Comparison of ENCODE assay signal across 11 cellular contexts in genomic region chr2:36485521-36485920, GRCh38.
A peak's percentile ranks its signal among the peaks of the same experiment; 100 is the strongest.
DNase-seq lines count a peak whose midpoint lies in the region; ATAC-seq, FAIRE-seq and TF ChIP-seq lines count a peak whose summit lies in the region.
"Had no signal": no experiment of that assay in that cellular context is flagged by ENCODE, and none has a peak within 500 bp of the region (broad histone marks: within the 10 kb centered on the region; RNA-seq: fewer than 3 reads in every experiment).

No MANE protein-coding gene starts in this region.

- DNase-seq in Daoy (ENCODE audit: low read depth) = peak; percentile 33
- peak; percentile 88 for DNase-seq in astrocyte (ENCODE audit: low read depth)
- no peak for DNase-seq in heart left ventricle
- DNase-seq in sciatic nerve (ENCODE audit: low spot score) = no peak
- no peak for DNase-seq in ecto neural progenitor cell (ENCODE audit: low spot score)
- no peak for DNase-seq in Ammon's horn (ENCODE audit: low spot score)
- no peak for DNase-seq in T-cell
- DNase-seq: activated CD8-positive, alpha-beta memory T cell treated with anti-CD3 and anti-CD28 coated beads, Interleukin-2, amount 10 ng/mL, durations not matched to agents 7 days and 5 days; SJCRH30 had no signal

- H3K27me3 ChIP-seq in astrocyte (ENCODE audit: insufficient read depth, low read length) = no peaks in the 10 kb centered on the region
- H3K27me3 ChIP-seq in heart left ventricle = no peaks in the 10 kb centered on the region
- H3K27me3 ChIP-seq: SJCRH30 had no signal

- POLR2A ChIA-PET in T-cell (lab: Charles Lee) = no interaction called here

- peak overlapping the region; percentile 92 for H3K27ac ChIP-seq in astrocyte (ENCODE audit: low read depth, low read length)
- peak overlapping the region in 11 of 12 donors; percentile 18 to 81 (median 67) for H3K27ac ChIP-seq in heart left ventricle

- intact Hi-C loops in heart left ventricle (cut with DNase I) (loop anchor here in 1 of 10 donors (5.0 kb wide), 1 partner anchor 33 kb away; no protein-coding TSS in a partner anchor), sciatic nerve (cut with DNase I) (no loop called here)

- peaks cover 23% of the 10 kb centered on the region for H3K36me3 Mint-ChIP-seq in astrocyte (ENCODE audit: low read depth, unreplicated experiment)
- H3K36me3 Mint-ChIP-seq in T-cell = peaks cover 8% of the 10 kb centered on the region
- H3K36me3 Mint-ChIP-seq: activated CD8-positive, alpha-beta memory T cell treated with anti-CD3 and anti-CD28 coated beads, Interleukin-2, amount 10 ng/mL, durations not matched to agents 7 days and 5 days had no signal

- no peaks in the 10 kb centered on the region for H3K27me3 Mint-ChIP-seq in astrocyte (ENCODE audit: low read depth, unreplicated experiment)
- H3K27me3 Mint-ChIP-seq in T-cell = no peaks in the 10 kb centered on the region
- H3K27me3 Mint-ChIP-seq: activated CD8-positive, alpha-beta memory T cell treated with anti-CD3 and anti-CD28 coated beads, Interleukin-2, amount 10 ng/mL, durations not matched to agents 7 days and 5 days had no signal

- H3K9me3 ChIP-seq in astrocyte (ENCODE audit: insufficient read depth, low read depth, low read length) = no peaks in the 10 kb centered on the region
- H3K9me3 ChIP-seq in heart left ventricle = no peaks in the 10 kb centered on the region
- H3K9me3 ChIP-seq: SJCRH30 had no signal

- peak; percentile 96 for FAIRE-seq in astrocyte (lab: Jason Lieb, UNC)

- H4K20me1 ChIP-seq in astrocyte (ENCODE audit: insufficient read depth, low read length) = no peaks in the 10 kb centered on the region

- WGBS in heart left ventricle, 4 donors = 10 to 26% (median 14%) methylated on average over 4 of the region's 4 CpGs

- H3K27ac Mint-ChIP-seq in astrocyte (ENCODE audit: unreplicated experiment) (peak overlapping the region; percentile 77), T-cell (no peak overlapping the region)
- H3K27ac Mint-ChIP-seq: activated CD8-positive, alpha-beta memory T cell treated with anti-CD3 and anti-CD28 coated beads, Interleukin-2, amount 10 ng/mL, durations not matched to agents 7 days and 5 days had no signal

- TF ChIP-seq POLR2A in heart left ventricle (IDR thresholded peaks at IDR 0.05) = no peak

- no peak for TF ChIP-seq CTCF in astrocyte (IDR thresholded peaks at IDR 0.05; ENCODE audit: insufficient read depth, low read depth, low read length)
- no peak for TF ChIP-seq CTCF in heart left ventricle (IDR thresholded peaks at IDR 0.05)

- H3K36me3 ChIP-seq in astrocyte (ENCODE audit: insufficient read depth, low read length) (peaks cover 25% of the 10 kb centered on the region), heart left ventricle (peaks cover 0 to 40% (median 23%) of the 10 kb centered on the region in 9 donors)

- H3K4me3 Mint-ChIP-seq in astrocyte (ENCODE audit: unreplicated experiment) (no peak overlapping the region), T-cell (no peak overlapping the region)
- H3K4me3 Mint-ChIP-seq: activated CD8-positive, alpha-beta memory T cell treated with anti-CD3 and anti-CD28 coated beads, Interleukin-2, amount 10 ng/mL, durations not matched to agents 7 days and 5 days; neural crest cell had no signal

- ATAC-seq in heart left ventricle (peak in 3 of 4 donors; percentile 47 to 59 (median 56)), sciatic nerve (peak; percentile 80), GM21390 (IDR thresholded peaks at IDR 0.05; ENCODE audit: unreplicated experiment) (no peak), T-cell (replicated peaks in 1 of 4) (no peak)
- ATAC-seq: activated CD8-positive, alpha-beta memory T cell treated with anti-CD3 and anti-CD28 coated beads, Interleukin-2, amount 10 ng/mL, durations not matched to agents 7 days and 5 days had no signal

- H3K79me2 ChIP-seq in astrocyte (ENCODE audit: insufficient read depth, low read length) = peaks cover 62% of the 10 kb centered on the region

- H3K4me1 Mint-ChIP-seq in astrocyte (ENCODE audit: low read depth, unreplicated experiment) (peaks cover 63% of the 10 kb centered on the region), T-cell (peaks cover 0 to 5% (median 0%) of the 10 kb centered on the region in 3 donors)
- H3K4me1 Mint-ChIP-seq: activated CD8-positive, alpha-beta memory T cell treated with anti-CD3 and anti-CD28 coated beads, Interleukin-2, amount 10 ng/mL, durations not matched to agents 7 days and 5 days had no signal

- H3K4me1 ChIP-seq in astrocyte (ENCODE audit: insufficient read depth, low read length) (peaks cover 61% of the 10 kb centered on the region), heart left ventricle (peaks cover 10 to 67% (median 34%) of the 10 kb centered on the region in 12 donors)

- H3K4me3 ChIP-seq in astrocyte (ENCODE audit: insufficient read depth, low read depth, low read length) = no peak overlapping the region
- no peak overlapping the region for H3K4me3 ChIP-seq in heart left ventricle
- H3K4me3 ChIP-seq: SJCRH30 had no signal

- CTCF ChIA-PET in T-cell (lab: Charles Lee) = no interaction called here

- peak overlapping the region; percentile 72 for H3K9ac ChIP-seq in astrocyte (ENCODE audit: low read length)

- peak overlapping the region; percentile 59 for H3K4me2 ChIP-seq in astrocyte (ENCODE audit: low read length)

- H3K9me3 Mint-ChIP-seq in astrocyte (ENCODE audit: unreplicated experiment) (no peaks in the 10 kb centered on the region), T-cell (no peaks in the 10 kb centered on the region)
- H3K9me3 Mint-ChIP-seq: neural crest cell had no signal

- H2AFZ ChIP-seq in astrocyte (ENCODE audit: low read depth, low read length) = no peak overlapping the region

Comparison
In these comparisons a context has a peak if more than half of its experiments do, and no peak if none do; other contexts are left out.
1. DNase-seq: peak in Daoy (single experiment) and astrocyte (single experiment); none in heart left ventricle (0 of 5), sciatic nerve (single experiment), ecto neural progenitor cell (single experiment), Ammon's horn (single experiment) and T-cell (0 of 34).
2. ATAC-seq: peak in heart left ventricle (3 of 4) and sciatic nerve (single experiment); none in GM21390 (single experiment) and T-cell (0 of 4).